Comparison of ENCODE assay signal across 14 cellular contexts in genomic region chr3:42515391-42515916, GRCh38. TPM values are rescaled to one million over a fixed set of nuclear protein-coding genes. Genes with fewer than 3 reads are reported as not detected.
DNase-seq lines count a peak whose midpoint lies in the region; ATAC-seq, FAIRE-seq and TF ChIP-seq lines count a peak whose summit lies in the region.
"Had no signal": no experiment of that assay in that cellular context is flagged by ENCODE, and none has a peak within 500 bp of the region (broad histone marks: within the 10 kb centered on the region; RNA-seq: fewer than 3 reads in every experiment).

No MANE protein-coding gene starts in this region.

- no peak overlapping the region for H2AFZ ChIP-seq in HepG2 (ENCODE audit: low read length)

- H3K27me3 ChIP-seq in liver (ENCODE audit: control insufficient read depth in 4 of 4, insufficient read depth in 4 of 4, low read length in 3 of 4) (no peaks in the 10 kb centered on the region), HepG2 (ENCODE audit: control insufficient read depth in 1 of 2, insufficient read depth in 2 of 2, low read length in 2 of 2) (no peaks in the 10 kb centered on the region; a peak in 1 of 5 replicates), heart right ventricle (no peaks in the 10 kb centered on the region)

- no peak overlapping the region for H3K4me3 Mint-ChIP-seq in activated naive CD4-positive, alpha-beta T cell treated with anti-CD3 and anti-CD28 coated beads for 36 hours
- H3K4me3 Mint-ChIP-seq: dendritic cell treated with granulocyte-macrophage colony-stimulating factor and Interleukin-4, amounts not matched to agents 40 ng/mL and 50 ng/mL, for 4 days had no signal

- in situ Hi-C loops in HepG2 (cut with HindIII; ENCODE audit: extremely low pct_ligation_motif_present, low pct_unique_long_range_greater_than_20kb): no loop called here

- peaks cover 35% of the 10 kb centered on the region for H3K4me1 Mint-ChIP-seq in activated naive CD4-positive, alpha-beta T cell treated with anti-CD3 and anti-CD28 coated beads for 36 hours (ENCODE audit: low read depth)

- TF ChIP-seq RAD21 in liver (IDR thresholded peaks at IDR 0.05): no peak
- no peak for TF ChIP-seq RAD21 in HepG2 (CRISPR knock-in tag; IDR thresholded peaks at IDR 0.05)

- no peaks in the 10 kb centered on the region for H4K20me1 ChIP-seq in HepG2 (ENCODE audit: insufficient read depth, low read length)

- no peaks in the 10 kb centered on the region for H3K27me3 Mint-ChIP-seq in activated naive CD4-positive, alpha-beta T cell treated with anti-CD3 and anti-CD28 coated beads for 36 hours (ENCODE audit: low read depth)

- DNase-seq in HepG2 (ENCODE audit: low spot score): no peak
- peak; percentile 69 to 74 for DNase-seq in heart right ventricle
- peak in 6 of 10 donors; percentile 44 to 91 (median 71) for DNase-seq in posterior cingulate gyrus
- no peak for DNase-seq in HuH-7 (ENCODE audit: low spot score)
- no peak for DNase-seq in NCI-H2107 treated with DMSO at 0.1 percent for 48 hours (lab: John Stamatoyannopoulos, UW; ENCODE audit: unreplicated experiment)
- no peak for DNase-seq in activated naive CD4-positive, alpha-beta T cell treated with anti-CD3 and anti-CD28 coated beads for 36 hours
- DNase-seq in NCI-H1048 (lab: John Stamatoyannopoulos, UW): no peak
- DNase-seq: GOT3, PC-3 had no signal

- no peak overlapping the region for H3K27ac Mint-ChIP-seq in activated naive CD4-positive, alpha-beta T cell treated with anti-CD3 and anti-CD28 coated beads for 36 hours
- H3K27ac Mint-ChIP-seq: dendritic cell treated with granulocyte-macrophage colony-stimulating factor and Interleukin-4, amounts not matched to agents 40 ng/mL and 50 ng/mL, for 4 days; progenitor cell of endocrine pancreas had no signal

- H3K4me2 ChIP-seq in HepG2 (ENCODE audit: low read depth, low read length): no peak overlapping the region

- no peak for TF ChIP-seq EP300 in HepG2 (IDR thresholded peaks at IDR 0.05; ENCODE audit: low read depth in 2 of 2, low read length in 2 of 2)
- no peak for TF ChIP-seq EP300 in HepG2 (CRISPR knock-in tag; IDR thresholded peaks at IDR 0.05; ENCODE audit: borderline replicate concordance)

- H3K9ac ChIP-seq in liver (ENCODE audit: low read depth in 1 of 2, low read length in 2 of 2): no peak overlapping the region
- no peak overlapping the region for H3K9ac ChIP-seq in HepG2 (ENCODE audit: insufficient read depth, low read depth, low read length)

- H3K9me3 ChIP-seq in liver (ENCODE audit: control insufficient read depth in 4 of 4, low read length in 3 of 4) (no peaks in the 10 kb centered on the region), HepG2 (ENCODE audit: low read length) (no peaks in the 10 kb centered on the region), heart right ventricle (no peaks in the 10 kb centered on the region)

- intact Hi-C loops in HepG2 (cut with micrococcal nuclease; ENCODE audit: unreplicated experiment) (no loop called here), heart right ventricle (cut with DNase I) (no loop called here), posterior cingulate gyrus (cut with DNase I) (no loop called here)
- intact Hi-C loops in activated naive CD4-positive, alpha-beta T cell treated with anti-CD3 and anti-CD28 coated beads for 36 hours (cut with micrococcal nuclease): loop anchor here (5.0 kb wide), 1 partner anchor 122 kb away; no protein-coding TSS in a partner anchor

- no peak for TF ChIP-seq POLR2A in HepG2 (IDR thresholded peaks at IDR 0.05; ENCODE audit: insufficient read depth in 1 of 2, low read depth in 2 of 2, low read length in 2 of 2)

- H3K4me1 ChIP-seq in liver (ENCODE audit: control insufficient read depth in 4 of 4, insufficient read depth in 4 of 4, low read length in 3 of 4) (peaks cover 0 to 17% (median 8%) of the 10 kb centered on the region in 4 donors), HepG2 (ENCODE audit: insufficient read depth, low read length) (peaks cover 19% of the 10 kb centered on the region), heart right ventricle (peaks cover 4 to 37% (median 28%) of the 10 kb centered on the region in 9 donors)

- CTCF ChIA-PET in HepG2 (lab: Yijun Ruan, JAX; ENCODE audit: low intra/inter-chr PET ratio, low total read pairs): no interaction called here
- CTCF ChIA-PET in activated naive CD4-positive, alpha-beta T cell treated with anti-CD3 and anti-CD28 coated beads for 36 hours (lab: Charles Lee): no interaction called here

- H3K9me3 Mint-ChIP-seq in activated naive CD4-positive, alpha-beta T cell treated with anti-CD3 and anti-CD28 coated beads for 36 hours: no peaks in the 10 kb centered on the region
- H3K9me3 Mint-ChIP-seq: activated naive CD4-positive, alpha-beta T cell treated with anti-CD3 and anti-CD28 coated beads, Interleukin-2, amount 50 U/mL, for 72 hours; dendritic cell treated with granulocyte-macrophage colony-stimulating factor and Interleukin-4, amounts not matched to agents 40 ng/mL and 50 ng/mL, for 4 days had no signal

- POLR2A ChIA-PET in HepG2 (lab: Yijun Ruan, JAX): no interaction called here

- H3K36me3 Mint-ChIP-seq in activated naive CD4-positive, alpha-beta T cell treated with anti-CD3 and anti-CD28 coated beads for 36 hours (ENCODE audit: low read depth): peaks cover 5% of the 10 kb centered on the region
- H3K36me3 Mint-ChIP-seq: activated naive CD4-positive, alpha-beta T cell treated with anti-CD3 and anti-CD28 coated beads, Interleukin-2, amount 50 U/mL, for 72 hours had no signal

- peak overlapping the region; percentile 15 to 49 for H3K27ac ChIP-seq in liver (ENCODE audit: low read depth in 1 of 2, low read length in 2 of 2)
- no peak overlapping the region for H3K27ac ChIP-seq in HepG2 (ENCODE audit: extremely low read length, insufficient read depth, low read length)
- peak overlapping the region; percentile 24 to 77 (median 60) for H3K27ac ChIP-seq in heart right ventricle

- H3K36me3 ChIP-seq in liver (ENCODE audit: control insufficient read depth in 4 of 4, insufficient read depth in 3 of 4, low read depth in 1 of 4, low read length in 3 of 4) (no peaks in the 10 kb centered on the region), HepG2 (replicated peaks in 1 of 2; ENCODE audit: control insufficient read depth in 1 of 2, insufficient read depth in 2 of 2, low read length in 2 of 2) (no peaks in the 10 kb centered on the region), heart right ventricle (no peaks in the 10 kb centered on the region)

- WGBS in liver: 78% methylated on average over 12 of the region's 12 CpGs
- WGBS in HepG2 (ENCODE audit: low lambda C conversion rate): 55% methylated on average over 4 of the region's 12 CpGs
- WGBS in heart right ventricle, 2 donors: 45 to 62% methylated on average over 12 of the region's 12 CpGs

- H3K79me2 ChIP-seq in HepG2 (ENCODE audit: insufficient read depth, low read length): no peaks in the 10 kb centered on the region

- no peak for FAIRE-seq in HepG2 (lab: Jason Lieb, UNC)

- H3K4me3 ChIP-seq in liver (ENCODE audit: low read depth in 1 of 3, low read length in 3 of 3) (no peak overlapping the region), HepG2 (replicated peaks in 1 of 3; ENCODE audit: insufficient read depth in 1 of 3, low read depth in 2 of 3, low read length in 3 of 3) (no peak overlapping the region), heart right ventricle (no peak overlapping the region)

- BruUV-seq in HepG2 (replicated peaks; lab: Mats Ljungman, UMichigan): no TSS peak

- TF ChIP-seq CTCF in liver (IDR thresholded peaks at IDR 0.05; ENCODE audit: low read depth, low read length, missing input control) (no peak), HepG2 (CRISPR knock-in tag; IDR thresholded peaks at IDR 0.05) (no peak), heart right ventricle (IDR thresholded peaks at IDR 0.05) (no peak)

- ATAC-seq in HepG2 (no peak; the same call in 2 of the 3 replicates), heart right ventricle (peak; percentile 77 to 95 (median 92))
- ATAC-seq: activated naive CD4-positive, alpha-beta T cell treated with anti-CD3 and anti-CD28 coated beads, Interleukin-2, amount 50 U/mL, for 72 hours; PC-3 had no signal

TF ChIP-seq in liver, 16 proteins besides CTCF, POLR2A, EP300 and RAD21 (continues in another document):
- TF ChIP-seq TAF1 (conservative IDR thresholded peaks at IDR 0.05): no peak
- no peak for TF ChIP-seq HNF4G (IDR thresholded peaks at IDR 0.05)
- no peak for TF ChIP-seq NR2F2 (IDR thresholded peaks at IDR 0.05)
- no peak for TF ChIP-seq YY1 (IDR thresholded peaks at IDR 0.05)

TF ChIP-seq in HepG2, 621 proteins besides CTCF, POLR2A, EP300 and RAD21 (continues in another document):
- TF ChIP-seq STAG1 (CRISPR knock-in tag; IDR thresholded peaks at IDR 0.05): no peak

RNA-seq across cellular contexts. Expression of gene VIPR1, which starts 13.0 kb away (rescaled TPM):
- total RNA-seq in liver (10 to 100 TPM in 1 of 2 donors, 1 to 10 TPM in 1; 2.3 to 41.8 TPM), HepG2 (2016; rRNA removed; fragmentation: Illumina TruSeq; extraction: Trizol) (0.04 TPM in 1 of 2 replicates, not detected in the other), heart right ventricle (1 to 10 TPM in 7 of 10 donors, under 1 TPM in 3; 0.76 to 7.3 (median 1.5) TPM)
- polyA plus RNA-seq in liver (10 to 100 TPM; 14.1 to 15.1 TPM), HepG2 (2011; rRNA removed) (0.07 and 0.11 TPM in 2 replicates), heart right ventricle (1 to 10 TPM; 3.9 to 8.3 TPM)
- not detected in 2 replicates for total RNA-seq in HepG2 (2016; cell fraction: cytosol; rRNA removed; fragmentation: Illumina TruSeq; extraction: Trizol; ENCODE audit: low read depth)
- 0.19 TPM in 1 of 2 replicates, not detected in the other for total RNA-seq in HepG2 (2016; cell fraction: insoluble cytoplasmic fraction; rRNA removed; fragmentation: Illumina TruSeq; extraction: Trizol)
- total RNA-seq in HepG2 (2016; cell fraction: membrane; rRNA removed; fragmentation: Illumina TruSeq; extraction: Trizol): 0.12 TPM in 1 of 2 replicates, not detected in the other
- total RNA-seq in HepG2 (2016; cell fraction: nucleus; rRNA removed; fragmentation: Illumina TruSeq; extraction: Trizol): not detected in 2 replicates
- 0.04 TPM in 2 replicates for polyA plus RNA-seq in HepG2 (2011; cell fraction: cytosol; rRNA removed)
- 0.27 and 0.29 TPM in 2 replicates for polyA plus RNA-seq in HepG2 (2011; cell fraction: nucleus; rRNA removed)
- 0.30 TPM in 1 of 2 replicates, not detected in the other for polyA plus RNA-seq in HepG2 (2012)
- 0.03 TPM in 1 of 2 replicates, not detected in the other for polyA plus RNA-seq in HepG2 (2016; cell fraction: cytosol; fragmentation: Illumina TruSeq; extraction: Trizol; ENCODE audit: low read depth)
- not detected in 2 replicates for polyA plus RNA-seq in HepG2 (2016; cell fraction: insoluble cytoplasmic fraction; fragmentation: Illumina TruSeq; extraction: Trizol; ENCODE audit: low read depth)
- not detected in 2 replicates for polyA plus RNA-seq in HepG2 (2016; cell fraction: membrane; fragmentation: Illumina TruSeq; extraction: Trizol; ENCODE audit: low read depth)
- polyA plus RNA-seq in HepG2 (2016; cell fraction: nucleus; fragmentation: Illumina TruSeq; extraction: Trizol; ENCODE audit: insufficient read depth, low read depth): not detected in 2 replicates
- polyA minus RNA-seq in HepG2 (2011; rRNA and poly(A)+ RNA removed; ENCODE audit: low replicate concordance): 0.86 TPM in 1 of 2 replicates, not detected in the other
- polyA minus RNA-seq in HepG2 (2011; cell fraction: cytosol; rRNA and poly(A)+ RNA removed): not detected in 2 replicates
- 0.12 TPM in 1 of 2 replicates, not detected in the other for polyA minus RNA-seq in HepG2 (2011; cell fraction: nucleus; rRNA and poly(A)+ RNA removed)
- total RNA-seq in activated naive CD4-positive, alpha-beta T cell treated with anti-CD3 and anti-CD28 coated beads for 36 hours: 1 to 10 TPM; 6.3 to 8.4 TPM
- total RNA-seq: A172 had no signal

Comparison
In these comparisons a context has a peak if more than half of its experiments do, and no peak if none do; other contexts are left out.
1. DNase-seq: peak in heart right ventricle (2 of 2) and posterior cingulate gyrus (6 of 10); none in HepG2 (single experiment), HuH-7 (single experiment), NCI-H2107 treated with DMSO at 0.1 percent for 48 hours (single experiment), activated naive CD4-positive, alpha-beta T cell treated with anti-CD3 and anti-CD28 coated beads for 36 hours (single experiment) and NCI-H1048 (single experiment).